14 cellular contexts compared by ENCODE assay signal in the genomic region with DNA sequence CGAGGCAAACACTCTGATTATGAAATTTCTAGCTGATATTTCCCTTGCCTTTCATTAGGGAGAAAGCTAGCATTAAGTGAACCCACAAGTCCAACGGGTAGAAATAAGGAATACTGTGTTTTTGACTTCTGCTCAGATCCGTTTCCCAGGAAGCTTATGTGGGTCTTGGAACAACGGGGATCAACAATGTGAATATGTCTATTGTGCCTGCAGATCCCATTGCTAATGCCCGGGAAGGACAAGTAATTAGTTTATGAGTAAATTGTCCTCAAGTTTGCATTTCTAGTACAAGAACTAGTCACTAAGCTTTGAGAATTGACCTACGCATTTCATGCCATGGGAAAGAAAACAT.
DNase-seq lines count a peak whose midpoint lies in the region; ATAC-seq, FAIRE-seq and TF ChIP-seq lines count a peak whose summit lies in the region.
"Had no signal": no experiment of that assay in that cellular context is flagged by ENCODE, and none has a peak within 500 bp of the region (broad histone marks: within the 10 kb centered on the region; RNA-seq: fewer than 3 reads in every experiment).

No MANE protein-coding gene starts in this region.

- H3K4me3 ChIP-seq in GM12878: no peak overlapping the region
- H3K4me3 ChIP-seq in naive thymus-derived CD4-positive, alpha-beta T cell (ENCODE audit: low read length): no peak overlapping the region
- H3K4me3 ChIP-seq: right atrium auricular region had no signal

- peak overlapping the region; percentile 52 for H2AFZ ChIP-seq in GM12878 (ENCODE audit: control insufficient read depth, low read depth, low read length)

- H3K79me2 ChIP-seq in GM12878 (ENCODE audit: control insufficient read depth, insufficient read depth, low read length): no peaks in the 10 kb centered on the region

- H3K4me1 ChIP-seq in GM12878 (ENCODE audit: control insufficient read depth, insufficient read depth, low read length): peaks cover 15% of the 10 kb centered on the region
- H3K4me1 ChIP-seq in naive thymus-derived CD4-positive, alpha-beta T cell (ENCODE audit: control insufficient read depth in 2 of 2, insufficient read depth in 2 of 2, low read length in 2 of 2): peaks cover 36 to 52% of the 10 kb centered on the region in 2 donors
- H3K4me1 ChIP-seq: right atrium auricular region had no signal

- H3K9me3 ChIP-seq in GM12878 (replicated peaks; ENCODE audit: control insufficient read depth, insufficient read depth, low read length): peaks cover 3% of the 10 kb centered on the region; the same call in 2 of the 3 replicates
- no peaks in the 10 kb centered on the region for H3K9me3 ChIP-seq in naive thymus-derived CD4-positive, alpha-beta T cell (ENCODE audit: control insufficient read depth in 2 of 3, low read length in 3 of 3)
- H3K9me3 ChIP-seq: right atrium auricular region had no signal

- in situ Hi-C loops in GM12878 (cut with MboI): no loop called here

- no peak for FAIRE-seq in GM12878 (lab: Jason Lieb, UNC)

- H4K20me1 ChIP-seq in GM12878 (ENCODE audit: control insufficient read depth, insufficient read depth): no peaks in the 10 kb centered on the region

- no peak for TF ChIP-seq POLR2A in GM12878 (IDR thresholded peaks at IDR 0.05; ENCODE audit: low read depth, low read length)

- H3K4me1 Mint-ChIP-seq in CD14-positive monocyte (peaks cover 33% of the 10 kb centered on the region), IgD-negative memory B cell (peaks cover 23 to 35% (median 28%) of the 10 kb centered on the region in 3 donors)
- peaks cover 42 to 96% (median 83%) of the 10 kb centered on the region in 7 donors for H3K4me1 Mint-ChIP-seq in naive thymus-derived CD4-positive, alpha-beta T cell

- 56% methylated on average over 6 of the region's 6 CpGs for WGBS in GM12878 (ENCODE audit: insufficient coverage, insufficient replicate concordance, low lambda C conversion rate, missing lambda C conversion rate)

- H3K27ac ChIP-seq in GM12878 (ENCODE audit: control insufficient read depth, insufficient read depth): no peak overlapping the region
- H3K27ac ChIP-seq in naive thymus-derived CD4-positive, alpha-beta T cell (ENCODE audit: low read depth, low read length): no peak overlapping the region
- H3K27ac ChIP-seq: right atrium auricular region had no signal

- H3K27ac Mint-ChIP-seq in CD14-positive monocyte: peak overlapping the region in 1 of 7 donors; percentile 9
- H3K27ac Mint-ChIP-seq in IgD-negative memory B cell: peak overlapping the region; percentile 16 to 83 (median 27)
- H3K27ac Mint-ChIP-seq in naive thymus-derived CD4-positive, alpha-beta T cell: peak overlapping the region in 6 of 9 donors; percentile 34 to 97 (median 94)
- H3K27ac Mint-ChIP-seq: dendritic cell treated with granulocyte-macrophage colony-stimulating factor and Interleukin-4, amounts not matched to agents 40 ng/mL and 50 ng/mL, for 4 days had no signal

- H3K27me3 Mint-ChIP-seq in CD14-positive monocyte (ENCODE audit: low read depth in 3 of 3): peaks cover 0 to 3% (median 2%) of the 10 kb centered on the region in 3 donors
- peaks cover 3% of the 10 kb centered on the region for H3K27me3 Mint-ChIP-seq in IgD-negative memory B cell
- H3K27me3 Mint-ChIP-seq in naive thymus-derived CD4-positive, alpha-beta T cell: peaks cover 0 to 7% (median 0%) of the 10 kb centered on the region in 5 donors

- H3K4me3 Mint-ChIP-seq in CD14-positive monocyte (peak overlapping the region; percentile 24 to 82), IgD-negative memory B cell (peak overlapping the region in 3 of 4 donors; percentile 20 to 84 (median 63))
- peak overlapping the region in 7 of 10 donors; percentile 44 to 85 (median 78) for H3K4me3 Mint-ChIP-seq in naive thymus-derived CD4-positive, alpha-beta T cell
- H3K4me3 Mint-ChIP-seq: dendritic cell treated with granulocyte-macrophage colony-stimulating factor and Interleukin-4, amounts not matched to agents 40 ng/mL and 50 ng/mL, for 4 days had no signal

- H3K36me3 ChIP-seq in GM12878 (ENCODE audit: control insufficient read depth in 2 of 2, insufficient read depth in 2 of 2, low read length in 1 of 2): no peaks in the 10 kb centered on the region
- H3K36me3 ChIP-seq in naive thymus-derived CD4-positive, alpha-beta T cell (ENCODE audit: control insufficient read depth in 2 of 3, insufficient read depth in 3 of 3, low read length in 3 of 3): no peaks in the 10 kb centered on the region
- H3K36me3 ChIP-seq: right atrium auricular region had no signal

- H3K9me3 Mint-ChIP-seq in CD14-positive monocyte (no peaks in the 10 kb centered on the region), IgD-negative memory B cell (peaks cover 0 to 4% (median 2%) of the 10 kb centered on the region in 3 donors)
- peaks cover 0 to 4% (median 0%) of the 10 kb centered on the region in 11 donors for H3K9me3 Mint-ChIP-seq in naive thymus-derived CD4-positive, alpha-beta T cell
- H3K9me3 Mint-ChIP-seq: dendritic cell treated with granulocyte-macrophage colony-stimulating factor and Interleukin-4, amounts not matched to agents 40 ng/mL and 50 ng/mL, for 4 days had no signal

- H3K9ac ChIP-seq in GM12878 (ENCODE audit: control insufficient read depth, insufficient read depth, low read length): no peak overlapping the region

- no peak for TF ChIP-seq CTCF in CD14-positive monocyte (IDR thresholded peaks at IDR 0.05)
- TF ChIP-seq CTCF in GM12878 (IDR thresholded peaks at IDR 0.05 in 2 of 3, conservative IDR thresholded peaks at IDR 0.05 in 1 of 3; ENCODE audit: control insufficient read depth in 2 of 3, extremely low read depth in 1 of 3, insufficient read depth in 1 of 3, low read depth in 3 of 3, low read length in 3 of 3): no peak

- H3K36me3 Mint-ChIP-seq in CD14-positive monocyte (peaks cover 0 to 3% of the 10 kb centered on the region in 2 donors), IgD-negative memory B cell (peaks cover 4% of the 10 kb centered on the region)
- H3K36me3 Mint-ChIP-seq in naive thymus-derived CD4-positive, alpha-beta T cell: peaks cover 8 to 19% (median 10%) of the 10 kb centered on the region in 5 donors

- H3K27me3 ChIP-seq in GM12878 (replicated peaks in 1 of 2; ENCODE audit: control insufficient read depth in 2 of 2, insufficient read depth in 2 of 2, low read length in 1 of 2): no peaks in the 10 kb centered on the region
- H3K27me3 ChIP-seq in naive thymus-derived CD4-positive, alpha-beta T cell (ENCODE audit: control insufficient read depth in 2 of 2, insufficient read depth in 2 of 2, low read length in 2 of 2): no peaks in the 10 kb centered on the region
- H3K27me3 ChIP-seq: right atrium auricular region had no signal

- H3K4me2 ChIP-seq in GM12878 (ENCODE audit: control insufficient read depth, insufficient read depth): peak overlapping the region; percentile 36

- BruUV-seq in GM12878 (replicated peaks; lab: Mats Ljungman, UMichigan): no TSS peak

- POLR2A ChIA-PET in GM12878 (lab: Charles Lee): no interaction called here
- POLR2A ChIA-PET in naive thymus-derived CD4-positive, alpha-beta T cell (lab: Charles Lee): interaction anchor here (0.9 to 3.4 kb wide), 7 partner anchors 8 to 623 kb away, joined by 3 to 17 read pairs (median 4); no protein-coding TSS in a partner anchor

- SMC1A ChIA-PET in GM12878 (lab: Charles Lee; ENCODE audit: uncharacterized antibody, unreplicated experiment): interaction anchor here (0.8 kb wide), 1 partner anchor 32 kb away, joined by 3 read pairs; no protein-coding TSS in a partner anchor

- RAD21 ChIA-PET in GM12878 (lab: Charles Lee; ENCODE audit: unreplicated experiment): no interaction called here

- no peak for TF ChIP-seq EP300 in GM12878 (IDR thresholded peaks at IDR 0.05; ENCODE audit: borderline replicate concordance in 1 of 2, control insufficient read depth in 1 of 2, low read depth in 2 of 2, low read length in 2 of 2)

- no peak for TF ChIP-seq RAD21 in GM12878 (IDR thresholded peaks at IDR 0.05; ENCODE audit: insufficient read depth, low read depth, low read length)

- CTCF ChIA-PET in GM12878 (lab: Yijun Ruan, JAX): interaction anchor here (1.3 kb wide), 2 partner anchors 14 to 38 kb away, joined by 3 to 5 read pairs; no protein-coding TSS in a partner anchor
- CTCF ChIA-PET in naive thymus-derived CD4-positive, alpha-beta T cell (lab: Charles Lee): interaction anchor here (0.7 to 2.0 kb wide), 6 partner anchors 9 to 435 kb away, joined by 3 to 8 read pairs (median 3); no protein-coding TSS in a partner anchor

- intact Hi-C loops in CD14-positive monocyte (cut with micrococcal nuclease): no loop called here
- intact Hi-C loops in GM12878 (cut with micrococcal nuclease; ENCODE audit: unreplicated experiment): no loop called here
- intact Hi-C loops in naive thymus-derived CD4-positive, alpha-beta T cell (cut with micrococcal nuclease): loop anchor here in 1 of 2 donors (5.0 kb wide), 1 partner anchor 1060 kb away; no protein-coding TSS in a partner anchor

- DNase-seq in CD14-positive monocyte (ENCODE audit: low spot score) (no peak), GM12878 (ENCODE audit: low read depth, low spot score) (no peak), DMS153 (lab: John Stamatoyannopoulos, UW) (no peak), kidney glomerular epithelial cell (lab: John Stamatoyannopoulos, UW) (no peak)
- DNase-seq in naive thymus-derived CD4-positive, alpha-beta T cell: no peak
- DNase-seq: activated naive CD4-positive, alpha-beta T cell treated with anti-CD3 and anti-CD28 coated beads, Interleukin-2, amount 50 U/mL, for 16 hours; NCI-H446; RPMI8226; substantia nigra had no signal

- ATAC-seq in GM12878 (no peak), HG03196 (IDR thresholded peaks at IDR 0.05; ENCODE audit: unreplicated experiment) (no peak), HG03442 (IDR thresholded peaks at IDR 0.05; ENCODE audit: unreplicated experiment) (no peak)
- no peak for ATAC-seq in naive thymus-derived CD4-positive, alpha-beta T cell

TF ChIP-seq in GM12878, 131 proteins besides CTCF, POLR2A, EP300 and RAD21 (continues in another document):
- TF ChIP-seq CREM (IDR thresholded peaks at IDR 0.05; ENCODE audit: low read depth) (no peak), GATAD2B (conservative IDR thresholded peaks at IDR 0.05; ENCODE audit: low read depth) (no peak), FOXM1 (IDR thresholded peaks at IDR 0.05; ENCODE audit: low read depth, low read length) (no peak), EGR1 (IDR thresholded peaks at IDR 0.05; ENCODE audit: borderline replicate concordance in 1 of 2, low read depth in 2 of 2, low read length in 2 of 2) (no peak), SMC3 (IDR thresholded peaks at IDR 0.05; ENCODE audit: borderline replicate concordance, low read length) (no peak), RFX5 (IDR thresholded peaks at IDR 0.05; ENCODE audit: low read depth, low read length) (no peak), ATF3 (IDR thresholded peaks at IDR 0.05; ENCODE audit: borderline replicate concordance, extremely low read depth, low read depth, low read length) (no peak), STAT1 (conservative IDR thresholded peaks at IDR 0.05) (no peak), CHD1 (IDR thresholded peaks at IDR 0.05; ENCODE audit: low read depth, low read length) (no peak), TCF3 (IDR thresholded peaks at IDR 0.05; ENCODE audit: borderline replicate concordance, insufficient read depth, low read depth, low read length) (no peak)
